In genomic region chr11:122697636-122698167, GRCh38 we compare ENCODE assay signal across 8 cellular contexts. TPM values are rescaled to one million over a fixed set of nuclear protein-coding genes. Genes with fewer than 3 reads are reported as not detected.
A peak's percentile ranks its signal among the peaks of the same experiment; 100 is the strongest.
DNase-seq lines count a peak whose midpoint lies in the region; ATAC-seq lines count a peak whose summit lies in the region.

No MANE protein-coding gene starts in this region.

- peaks cover 69% of the 10 kb centered on the region for H3K4me1 ChIP-seq in CD4-positive, CD25-positive, alpha-beta regulatory T cell (ENCODE audit: control insufficient read depth, insufficient read depth, low read length, poor library complexity, severe bottlenecking)
- H3K4me1 ChIP-seq in right cardiac atrium (ENCODE audit: control insufficient read depth, insufficient read depth, low read length) = no peaks in the 10 kb centered on the region

- no peaks in the 10 kb centered on the region for H3K27me3 ChIP-seq in CD4-positive, CD25-positive, alpha-beta regulatory T cell (ENCODE audit: control insufficient read depth, insufficient read depth, low read length)
- H3K27me3 ChIP-seq in right cardiac atrium (ENCODE audit: control insufficient read depth, insufficient read depth) = no peaks in the 10 kb centered on the region

- DNase-seq in CD4-positive, CD25-positive, alpha-beta regulatory T cell = peak; percentile 13 to 91 (median 47)
- DNase-seq in T-helper 2 cell treated with Interferon-gamma antibody and Interleukin-4, amounts not matched to agents 5 μg/mL and 100 μg/mL, for 36 hours (ENCODE audit: low spot score) = peak; percentile 29
- peak in 1 of 3 donors; percentile 53 for DNase-seq in right cardiac atrium
- DNase-seq in DMS53 (lab: John Stamatoyannopoulos, UW) = no peak
- no peak for DNase-seq in stimulated activated CD4-positive, alpha-beta T cell treated with anti-CD3 and anti-CD28 coated beads, Interleukin-4, amount 100 ng/mL, for 1 hour

- peak; percentile 74 to 77 for ATAC-seq in CD4-positive, CD25-positive, alpha-beta regulatory T cell (ENCODE audit: low read depth in 2 of 2)
- ATAC-seq in GM19395 (IDR thresholded peaks at IDR 0.05; ENCODE audit: unreplicated experiment) = peak; percentile 89
- ATAC-seq in HG03520 (IDR thresholded peaks at IDR 0.05; ENCODE audit: unreplicated experiment) = peak; percentile 81
- ATAC-seq in right cardiac atrium = peak; percentile 54 to 61
- no peak for ATAC-seq in GM18907 (IDR thresholded peaks at IDR 0.05; ENCODE audit: unreplicated experiment)

- peak overlapping the region; percentile 76 for H3K4me3 ChIP-seq in CD4-positive, CD25-positive, alpha-beta regulatory T cell (ENCODE audit: low read depth, low read length)
- no peak overlapping the region for H3K4me3 ChIP-seq in right cardiac atrium (ENCODE audit: low read length)

- peaks cover 64 to 92% (median 75%) of the 10 kb centered on the region in 4 donors for H3K4me1 Mint-ChIP-seq in CD4-positive, CD25-positive, alpha-beta regulatory T cell
- peaks cover 61% of the 10 kb centered on the region for H3K4me1 Mint-ChIP-seq in T-helper 2 cell treated with Interferon-gamma antibody and Interleukin-4, amounts not matched to agents 5 μg/mL and 100 μg/mL, for 36 hours (ENCODE audit: low read depth)

- H3K27ac Mint-ChIP-seq in CD4-positive, CD25-positive, alpha-beta regulatory T cell = peak overlapping the region; percentile 91 to 98 (median 98)
- peak overlapping the region; percentile 94 for H3K27ac Mint-ChIP-seq in T-helper 2 cell treated with Interferon-gamma antibody and Interleukin-4, amounts not matched to agents 5 μg/mL and 100 μg/mL, for 36 hours

- intact Hi-C loops in right cardiac atrium (cut with DNase I) = no loop called here

- peaks cover 21% of the 10 kb centered on the region for H3K36me3 Mint-ChIP-seq in CD4-positive, CD25-positive, alpha-beta regulatory T cell
- peaks cover 22% of the 10 kb centered on the region for H3K36me3 Mint-ChIP-seq in T-helper 2 cell treated with Interferon-gamma antibody and Interleukin-4, amounts not matched to agents 5 μg/mL and 100 μg/mL, for 36 hours (ENCODE audit: low read depth)

- peaks cover 0 to 3% (median 0%) of the 10 kb centered on the region in 7 donors for H3K9me3 Mint-ChIP-seq in CD4-positive, CD25-positive, alpha-beta regulatory T cell
- no peaks in the 10 kb centered on the region for H3K9me3 Mint-ChIP-seq in T-helper 2 cell treated with Interferon-gamma antibody and Interleukin-4, amounts not matched to agents 5 μg/mL and 100 μg/mL, for 36 hours

- H3K27ac ChIP-seq in CD4-positive, CD25-positive, alpha-beta regulatory T cell (ENCODE audit: insufficient read depth, low read length, poor library complexity, severe bottlenecking) = peak overlapping the region; percentile 87
- no peak overlapping the region for H3K27ac ChIP-seq in right cardiac atrium (ENCODE audit: low read length)

- no peaks in the 10 kb centered on the region for H3K9me3 ChIP-seq in CD4-positive, CD25-positive, alpha-beta regulatory T cell (ENCODE audit: control insufficient read depth in 2 of 2, low read length in 2 of 2)
- no peaks in the 10 kb centered on the region for H3K9me3 ChIP-seq in right cardiac atrium (ENCODE audit: control insufficient read depth, low read length)

- H3K36me3 ChIP-seq in CD4-positive, CD25-positive, alpha-beta regulatory T cell (ENCODE audit: control insufficient read depth, insufficient read depth, low read length) = no peaks in the 10 kb centered on the region

- no peaks in the 10 kb centered on the region for H3K27me3 Mint-ChIP-seq in CD4-positive, CD25-positive, alpha-beta regulatory T cell
- peaks cover 2% of the 10 kb centered on the region for H3K27me3 Mint-ChIP-seq in T-helper 2 cell treated with Interferon-gamma antibody and Interleukin-4, amounts not matched to agents 5 μg/mL and 100 μg/mL, for 36 hours (ENCODE audit: low read depth)

- 72% methylated on average over 8 of the region's 8 CpGs for WGBS in right cardiac atrium

- peak overlapping the region; percentile 65 to 88 (median 78) for H3K4me3 Mint-ChIP-seq in CD4-positive, CD25-positive, alpha-beta regulatory T cell
- H3K4me3 Mint-ChIP-seq in T-helper 2 cell treated with Interferon-gamma antibody and Interleukin-4, amounts not matched to agents 5 μg/mL and 100 μg/mL, for 36 hours = peak overlapping the region; percentile 79

RNA-seq across cellular contexts. Expression of gene UBASH3B, which starts 42.2 kb away (rescaled TPM):
- 57.6 TPM for total RNA-seq in CD4-positive, CD25-positive, alpha-beta regulatory T cell
- polyA plus RNA-seq in CD4-positive, CD25-positive, alpha-beta regulatory T cell = 10 to 100 TPM; 14.2 to 21.4 (median 18.1) TPM
- 1 to 10 TPM; 1.5 to 2.5 (median 1.6) TPM for total RNA-seq in right cardiac atrium
- polyA plus RNA-seq in right cardiac atrium = 0.34 TPM

Comparison
In these comparisons a context has a peak if more than half of its experiments do, and no peak if none do; other contexts are left out.
1. DNase-seq: peak in CD4-positive, CD25-positive, alpha-beta regulatory T cell (3 of 3) and T-helper 2 cell treated with Interferon-gamma antibody and Interleukin-4, amounts not matched to agents 5 μg/mL and 100 μg/mL, for 36 hours (single experiment); none in DMS53 (single experiment) and stimulated activated CD4-positive, alpha-beta T cell treated with anti-CD3 and anti-CD28 coated beads, Interleukin-4, amount 100 ng/mL, for 1 hour (single experiment).
2. RNA of gene UBASH3B, which starts 42.2 kb away (total RNA-seq): 57.6 TPM in CD4-positive, CD25-positive, alpha-beta regulatory T cell (single experiment); 1.5 to 2.5 TPM in right cardiac atrium; every median in the first group is over 10 times any median in the second.